In the genomic region with DNA sequence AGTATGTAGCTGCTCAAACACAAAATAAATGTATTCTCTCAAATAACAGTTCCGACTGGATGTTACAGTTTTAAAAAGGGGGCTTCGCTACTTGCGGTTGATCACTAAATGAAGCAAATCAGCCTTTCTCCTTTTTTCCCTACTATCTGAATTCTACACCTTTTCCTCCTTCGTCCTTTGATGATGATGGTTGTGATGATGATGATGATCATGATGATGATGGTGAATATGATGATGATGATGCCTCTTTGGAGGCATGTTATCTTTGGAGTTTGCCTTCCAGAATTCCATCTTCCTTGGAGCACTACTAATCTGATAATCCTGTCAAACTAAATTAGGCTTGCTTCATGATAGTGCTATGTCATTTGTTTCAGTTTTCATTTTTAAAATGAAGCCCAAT, we compare ENCODE assay signal across 2 cellular contexts.
TF ChIP-seq lines count a peak whose summit lies in the region.

No MANE protein-coding gene starts in this region.

TF ChIP-seq in HepG2, 621 proteins besides CTCF, POLR2A, EP300 and RAD21:
- TF ChIP-seq LRRFIP1 (CRISPR knock-in tag; conservative IDR thresholded peaks at IDR 0.05) (no peak), CREB1 (IDR thresholded peaks at IDR 0.05) (peak; percentile 83), CREB1 (CRISPR knock-in tag; IDR thresholded peaks at IDR 0.05) (no peak)
TF ChIP-seq in HepG2: peak in this region for 1.

TF ChIP-seq in HEK293, 187 proteins besides CTCF, POLR2A, EP300 and RAD21:
- TF ChIP-seq, protein P1, sequence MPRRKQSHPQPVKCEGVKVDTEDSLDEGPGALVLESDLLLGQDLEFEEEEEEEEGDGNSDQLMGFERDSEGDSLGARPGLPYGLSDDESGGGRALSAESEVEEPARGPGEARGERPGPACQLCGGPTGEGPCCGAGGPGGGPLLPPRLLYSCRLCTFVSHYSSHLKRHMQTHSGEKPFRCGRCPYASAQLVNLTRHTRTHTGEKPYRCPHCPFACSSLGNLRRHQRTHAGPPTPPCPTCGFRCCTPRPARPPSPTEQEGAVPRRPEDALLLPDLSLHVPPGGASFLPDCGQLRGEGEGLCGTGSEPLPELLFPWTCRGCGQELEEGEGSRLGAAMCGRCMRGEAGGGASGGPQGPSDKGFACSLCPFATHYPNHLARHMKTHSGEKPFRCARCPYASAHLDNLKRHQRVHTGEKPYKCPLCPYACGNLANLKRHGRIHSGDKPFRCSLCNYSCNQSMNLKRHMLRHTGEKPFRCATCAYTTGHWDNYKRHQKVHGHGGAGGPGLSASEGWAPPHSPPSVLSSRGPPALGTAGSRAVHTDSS (tag by site-specific recombination; IDR thresholded peaks at IDR 0.05): peak; percentile 53; the same call in 1 of the 2 replicates
- TF ChIP-seq SALL2 (tag by site-specific recombination; IDR thresholded peaks at IDR 0.05; ENCODE audit: borderline replicate concordance): no peak
- TF ChIP-seq ZBTB20 (tag by site-specific recombination; IDR thresholded peaks at IDR 0.05): no peak
TF ChIP-seq in HEK293: peak in this region for 1.
